ENCODE assay signal across 26 cellular contexts in the genomic region with DNA sequence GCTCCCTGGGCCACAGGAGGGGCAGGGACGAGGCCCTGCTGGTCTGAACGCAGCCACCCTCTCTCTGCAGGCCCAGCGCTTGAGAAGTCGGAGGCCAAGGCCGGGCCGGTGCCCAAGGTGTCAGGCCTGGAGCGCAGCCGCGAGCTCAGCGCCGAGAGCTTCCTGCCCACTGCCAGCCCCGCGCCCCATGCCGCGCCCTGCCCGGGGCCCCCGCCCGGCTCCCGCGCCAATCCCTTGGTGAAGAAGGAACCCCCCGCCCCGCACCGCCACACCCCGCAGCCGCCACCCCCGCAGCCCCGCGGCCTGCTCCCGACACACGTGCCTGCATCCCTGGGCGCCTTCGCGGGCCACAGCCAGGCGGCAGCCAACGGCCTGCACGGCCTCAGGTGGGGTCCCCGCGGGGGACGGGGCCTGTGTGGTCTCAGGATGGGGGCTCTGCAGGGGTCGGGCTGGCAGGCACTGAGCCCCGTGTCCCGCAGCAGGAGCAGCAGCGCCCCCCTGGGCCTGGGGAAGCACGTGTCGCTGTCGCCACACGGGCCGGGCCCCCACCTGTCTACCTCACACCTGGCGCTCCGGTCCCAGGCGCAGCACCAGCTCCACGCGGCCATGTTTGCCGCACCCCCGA. TPM values are rescaled to one million over a fixed set of nuclear protein-coding genes. Genes with fewer than 3 reads are reported as not detected.
"Had no signal": no experiment of that assay in that cellular context is flagged by ENCODE, and none has a peak within 500 bp of the region (broad histone marks: within the 10 kb centered on the region; RNA-seq: fewer than 3 reads in every experiment).

No MANE protein-coding gene starts in this region.

- H3K4me2 ChIP-seq: KMS-11, SK-N-SH had no signal

- H3K27ac Mint-ChIP-seq: T-cell had no signal

- H3K27ac ChIP-seq: KMS-11, RWPE1 had no signal

- ATAC-seq: HepG2, Panc1, PC-3, T-cell had no signal

- H3K4me3 Mint-ChIP-seq: T-cell had no signal

- H3K9me3 ChIP-seq: SK-N-SH had no signal

- H3K9me3 Mint-ChIP-seq: T-cell had no signal

- H3K27me3 Mint-ChIP-seq: T-cell had no signal

- DNase-seq: IMR-90, Kasumi-1, MM.1S, NCI-H1092 treated with DMSO at 0.1 percent for 48 hours, NCI-H1436 treated with DMSO at 0.1 percent for 48 hours, NCI-H1694 treated with DMSO at 0.1 percent for 48 hours, NCI-H1930, NCI-H2081, NCI-H2107, NCI-H2227 treated with DMSO at 0.1 percent for 48 hours, NCI-H524 treated with DMSO at 0.1 percent for 48 hours, NCI-H69, NCI-H774, PC-3, SHP77, SK-N-SH, SW 1271, T-cell had no signal

- H3K9ac ChIP-seq: KMS-11, SK-N-SH had no signal

- H3K4me1 Mint-ChIP-seq: T-cell had no signal

- FAIRE-seq: HepG2 had no signal

RNA-seq across cellular contexts. Expression of a gene that starts 40.4 kb away (rescaled TPM):
- total RNA-seq: HepG2, HT1080, IMR-90, M059J, NCI-H460, PC-3, SK-MEL-5, T-cell had no signal
- polyA plus RNA-seq: HepG2 had no signal

RNA-seq across cellular contexts. Expression of a gene that starts 48.6 kb away (rescaled TPM):
- total RNA-seq: HepG2, HT1080, IMR-90, M059J, NCI-H460, PC-3, SK-MEL-5, T-cell had no signal
- polyA plus RNA-seq: HepG2, IMR-90 had no signal
